15 cellular contexts compared by ENCODE assay signal in genomic region chr4:113826431-113826830, GRCh38.
"Had no signal": no experiment of that assay in that cellular context is flagged by ENCODE, and none has a peak within 500 bp of the region (broad histone marks: within the 10 kb centered on the region; RNA-seq: fewer than 3 reads in every experiment).

No MANE protein-coding gene starts in this region.

- H3K27me3 ChIP-seq: body of pancreas, left lung, stomach had no signal

- H3K27ac ChIP-seq: body of pancreas, left lung, stomach, thoracic aorta had no signal

- ATAC-seq: activated T-cell treated with anti-CD3 and anti-CD28 coated beads, Interleukin-2, amount 50 U/mL, for 72 hours; body of pancreas; esophagus mucosa; left lung had no signal

- H3K36me3 ChIP-seq: left lung, stomach, thoracic aorta had no signal

- H3K4me1 ChIP-seq: body of pancreas, stomach had no signal

- FAIRE-seq: endometrium, islet of Langerhans had no signal

- H3K9me3 ChIP-seq: body of pancreas, left lung, stomach, thoracic aorta had no signal

- DNase-seq: activated CD4-positive, alpha-beta memory T cell treated with anti-CD3 and anti-CD28 coated beads for 36 hours; activated CD4-positive, alpha-beta T cell treated with anti-CD3 and anti-CD28 coated beads for 1 hour; activated gamma-delta T cell treated with Interleukin-2 at 50 U/mL for 16 hours; activated T-cell treated with anti-CD3 and anti-CD28 coated beads, Interleukin-2, amount 50 U/mL, for 72 hours; body of pancreas; foreskin melanocyte; head of caudate nucleus; left lung; mesenchymal stem cell; stimulated activated CD4-positive, alpha-beta T cell treated with anti-CD3 and anti-CD28 coated beads, Interleukin-4, amount 100 ng/mL, for 4 hours; stomach had no signal

- H3K4me3 ChIP-seq: body of pancreas, left lung, stomach, thoracic aorta had no signal
